In the genomic region with DNA sequence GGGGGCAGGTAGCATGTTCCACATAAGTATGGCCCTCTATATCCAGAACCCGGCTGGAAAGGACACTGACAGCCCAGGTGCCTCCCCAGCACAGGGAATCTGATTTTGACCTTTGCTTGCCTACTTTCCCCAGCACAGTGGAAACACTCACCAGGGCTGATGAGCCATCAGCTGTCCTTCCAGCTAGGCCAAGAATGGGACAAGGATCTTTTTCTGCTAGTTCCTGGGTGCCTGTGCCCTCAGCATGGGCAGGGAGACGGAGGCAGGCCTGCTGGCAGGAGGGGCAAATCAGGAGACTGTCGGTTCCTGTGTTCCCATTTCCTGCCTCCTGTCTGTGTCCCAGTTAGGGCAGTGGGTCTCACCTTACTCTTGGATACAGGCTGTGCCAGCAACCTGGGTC, we compare ENCODE assay signal across 8 cellular contexts. TPM values are rescaled to one million over a fixed set of nuclear protein-coding genes. Genes with fewer than 3 reads are reported as not detected.
DNase-seq lines count a peak whose midpoint lies in the region; ATAC-seq, FAIRE-seq and TF ChIP-seq lines count a peak whose summit lies in the region.

No MANE protein-coding gene starts in this region.

- CTCF ChIA-PET in activated CD4-positive, alpha-beta T cell treated with anti-CD3 and anti-CD28 coated beads for 36 hours (lab: Charles Lee): interaction anchor here (0.6 to 4.5 kb wide), 11 partner anchors 10 to 340 kb away, joined by 3 to 33 read pairs (median 3); a partner anchor contains a TSS

- intact Hi-C loops in activated CD4-positive, alpha-beta T cell treated with anti-CD3 and anti-CD28 coated beads for 36 hours (cut with DNase I, micrococcal nuclease): loop anchor here (2.0 to 5.0 kb wide), 3 partner anchors 45 to 82 kb away; no protein-coding TSS in a partner anchor
- intact Hi-C loops in activated T-helper 2 cell treated with anti-CD3 and anti-CD28 coated beads, Interferon-gamma antibody, Interleukin-2, Interleukin-4, amounts not matched to agents 10 μg/mL and 5 μg/mL and 100 μg/mL, durations not matched to agents 14 hours and 24 hours and 36 hours (cut with micrococcal nuclease): loop anchor here (5.0 kb wide), 2 partner anchors 45 to 240 kb away; no protein-coding TSS in a partner anchor
- intact Hi-C loops in kidney (cut with DNase I): no loop called here

- peak overlapping the region; percentile 43 to 82 for H3K9ac ChIP-seq in kidney (ENCODE audit: low read length in 2 of 2)
- H3K9ac ChIP-seq in stomach smooth muscle (ENCODE audit: low read length in 2 of 2): peak overlapping the region in 1 of 2 donors; percentile 47

- H3K4me3 ChIP-seq in kidney (ENCODE audit: low read length in 2 of 2): peak overlapping the region; percentile 64 to 81
- H3K4me3 ChIP-seq in stomach smooth muscle (ENCODE audit: low read length in 2 of 2): peak overlapping the region; percentile 38 to 84

- H3K36me3 Mint-ChIP-seq in activated CD4-positive, alpha-beta T cell treated with anti-CD3 and anti-CD28 coated beads for 36 hours (ENCODE audit: low read depth): peaks cover 50% of the 10 kb centered on the region
- H3K36me3 Mint-ChIP-seq in activated T-helper 2 cell treated with anti-CD3 and anti-CD28 coated beads, Interferon-gamma antibody, Interleukin-2, Interleukin-4, amounts not matched to agents 10 μg/mL and 5 μg/mL and 100 μg/mL, durations not matched to agents 14 hours and 24 hours and 36 hours (ENCODE audit: low read depth): peaks cover 39% of the 10 kb centered on the region

- no peak for DNase-seq in activated CD4-positive, alpha-beta T cell treated with anti-CD3 and anti-CD28 coated beads for 36 hours
- no peak for DNase-seq in activated CD4-positive, alpha-beta T cell treated with anti-CD3 and anti-CD28 coated beads, Interleukin-2, amount 50 U/mL, for 4 hours
- no peak for DNase-seq in activated T-helper 2 cell treated with anti-CD3 and anti-CD28 coated beads, Interferon-gamma antibody, Interleukin-2, Interleukin-4, amounts not matched to agents 10 μg/mL and 5 μg/mL and 100 μg/mL, durations not matched to agents 14 hours and 24 hours and 36 hours (ENCODE audit: low spot score)
- DNase-seq in kidney (no peak), ecto neural progenitor cell (ENCODE audit: low spot score) (no peak), SW 1271 (lab: John Stamatoyannopoulos, UW) (no peak), HCEC 1CT (no peak)

- FAIRE-seq in kidney (lab: Jason Lieb, UNC): no peak

- H3K36me3 ChIP-seq in kidney (ENCODE audit: control insufficient read depth in 1 of 2, insufficient read depth in 2 of 2, low read length in 2 of 2): no peaks in the 10 kb centered on the region
- no peaks in the 10 kb centered on the region for H3K36me3 ChIP-seq in stomach smooth muscle (ENCODE audit: control insufficient read depth in 2 of 2, insufficient read depth in 2 of 2, low read length in 2 of 2)

- H3K9me3 Mint-ChIP-seq in activated CD4-positive, alpha-beta T cell treated with anti-CD3 and anti-CD28 coated beads for 36 hours (ENCODE audit: low read depth): no peaks in the 10 kb centered on the region
- H3K9me3 Mint-ChIP-seq in activated T-helper 2 cell treated with anti-CD3 and anti-CD28 coated beads, Interferon-gamma antibody, Interleukin-2, Interleukin-4, amounts not matched to agents 10 μg/mL and 5 μg/mL and 100 μg/mL, durations not matched to agents 14 hours and 24 hours and 36 hours: no peaks in the 10 kb centered on the region

- POLR2A ChIA-PET in activated CD4-positive, alpha-beta T cell treated with anti-CD3 and anti-CD28 coated beads for 36 hours (lab: Charles Lee): interaction anchor here (0.9 kb wide), 1 partner anchor 20 kb away, joined by 3 read pairs; no protein-coding TSS in a partner anchor

- H3K27ac ChIP-seq in kidney (ENCODE audit: low read depth in 2 of 2, low read length in 2 of 2) (peak overlapping the region; percentile 85 to 87), stomach smooth muscle (ENCODE audit: low read length) (no peak overlapping the region)

- peak overlapping the region; percentile 90 for H3K27ac Mint-ChIP-seq in activated CD4-positive, alpha-beta T cell treated with anti-CD3 and anti-CD28 coated beads for 36 hours
- peak overlapping the region; percentile 94 for H3K27ac Mint-ChIP-seq in activated T-helper 2 cell treated with anti-CD3 and anti-CD28 coated beads, Interferon-gamma antibody, Interleukin-2, Interleukin-4, amounts not matched to agents 10 μg/mL and 5 μg/mL and 100 μg/mL, durations not matched to agents 14 hours and 24 hours and 36 hours

- H3K27me3 ChIP-seq in stomach smooth muscle (ENCODE audit: control insufficient read depth in 1 of 2, insufficient read depth in 2 of 2, low read length in 2 of 2): no peaks in the 10 kb centered on the region

- no peaks in the 10 kb centered on the region for H3K9me3 ChIP-seq in kidney (ENCODE audit: control insufficient read depth in 1 of 2, low read length in 2 of 2)
- no peaks in the 10 kb centered on the region for H3K9me3 ChIP-seq in stomach smooth muscle (ENCODE audit: control insufficient read depth in 2 of 2, low read length in 2 of 2)

- H3K4me3 Mint-ChIP-seq in activated CD4-positive, alpha-beta T cell treated with anti-CD3 and anti-CD28 coated beads for 36 hours: peak overlapping the region; percentile 96
- peak overlapping the region; percentile 89 for H3K4me3 Mint-ChIP-seq in activated T-helper 2 cell treated with anti-CD3 and anti-CD28 coated beads, Interferon-gamma antibody, Interleukin-2, Interleukin-4, amounts not matched to agents 10 μg/mL and 5 μg/mL and 100 μg/mL, durations not matched to agents 14 hours and 24 hours and 36 hours (ENCODE audit: low read depth)

- ATAC-seq in activated CD4-positive, alpha-beta T cell treated with anti-CD3 and anti-CD28 coated beads for 36 hours: no peak

- H3K27me3 Mint-ChIP-seq in activated CD4-positive, alpha-beta T cell treated with anti-CD3 and anti-CD28 coated beads for 36 hours: no peaks in the 10 kb centered on the region
- H3K27me3 Mint-ChIP-seq in activated T-helper 2 cell treated with anti-CD3 and anti-CD28 coated beads, Interferon-gamma antibody, Interleukin-2, Interleukin-4, amounts not matched to agents 10 μg/mL and 5 μg/mL and 100 μg/mL, durations not matched to agents 14 hours and 24 hours and 36 hours (ENCODE audit: low read depth): no peaks in the 10 kb centered on the region

- H3K4me1 ChIP-seq in kidney (ENCODE audit: control insufficient read depth in 1 of 2, insufficient read depth in 1 of 2, low read depth in 1 of 2, low read length in 2 of 2) (peaks cover 16 to 23% of the 10 kb centered on the region in 2 donors), stomach smooth muscle (ENCODE audit: control insufficient read depth, insufficient read depth, low read length) (peaks cover 22% of the 10 kb centered on the region)

- H3K4me1 Mint-ChIP-seq in activated CD4-positive, alpha-beta T cell treated with anti-CD3 and anti-CD28 coated beads for 36 hours: peaks cover 72% of the 10 kb centered on the region
- peaks cover 70% of the 10 kb centered on the region for H3K4me1 Mint-ChIP-seq in activated T-helper 2 cell treated with anti-CD3 and anti-CD28 coated beads, Interferon-gamma antibody, Interleukin-2, Interleukin-4, amounts not matched to agents 10 μg/mL and 5 μg/mL and 100 μg/mL, durations not matched to agents 14 hours and 24 hours and 36 hours (ENCODE audit: low read depth)

- no peak for TF ChIP-seq CTCF in kidney (IDR thresholded peaks at IDR 0.05; ENCODE audit: borderline replicate concordance, extremely low read depth, insufficient read depth)

RNA-seq across cellular contexts. Expression of a gene that starts 1.1 kb away (rescaled TPM):
- 100 to 1,000 TPM; 277 to 526 TPM for total RNA-seq in activated CD4-positive, alpha-beta T cell treated with anti-CD3 and anti-CD28 coated beads for 36 hours
- total RNA-seq in activated T-helper 2 cell treated with anti-CD3 and anti-CD28 coated beads, Interferon-gamma antibody, Interleukin-2, Interleukin-4, amounts not matched to agents 10 μg/mL and 5 μg/mL and 100 μg/mL, durations not matched to agents 14 hours and 24 hours and 36 hours: 171 and 182 TPM in 2 replicates
- total RNA-seq in kidney: 128 TPM
- polyA plus RNA-seq in kidney (ENCODE audit: insufficient read depth, low read depth, low replicate concordance): 217 TPM
